1 cellular context compared by ENCODE assay signal in the genomic region with DNA sequence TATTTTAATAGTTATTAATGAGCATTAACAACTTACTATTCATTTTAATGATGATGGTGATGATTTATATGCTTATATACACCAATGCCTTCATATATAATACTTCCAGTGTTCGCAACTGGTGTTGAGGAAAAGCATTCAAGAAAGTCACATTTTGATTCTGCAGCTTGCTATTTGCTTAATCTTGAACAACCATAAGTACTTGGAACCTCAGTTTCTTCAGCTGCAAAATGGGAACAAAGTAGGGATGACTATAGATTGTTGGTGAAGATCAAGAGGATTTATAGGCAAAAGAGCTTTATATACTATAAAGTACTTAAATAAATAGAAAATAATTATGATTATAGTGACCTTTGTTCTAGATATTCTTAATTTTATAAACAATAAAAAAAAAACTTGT.
TF ChIP-seq lines count a peak whose summit lies in the region.

No MANE protein-coding gene starts in this region.

TF ChIP-seq in GM23338, 12 proteins besides CTCF, POLR2A, EP300 and RAD21 (continued from another document):
- TF ChIP-seq ZNF462 (CRISPR knock-in tag; IDR thresholded peaks at IDR 0.05), result no peak
- no peak for TF ChIP-seq POLR2AphosphoS5 (IDR thresholded peaks at IDR 0.05; ENCODE audit: low read depth)
- no peak for TF ChIP-seq CREB1 (CRISPR knock-in tag; IDR thresholded peaks at IDR 0.05; ENCODE audit: low read depth)
- no peak for TF ChIP-seq ZNF114 (CRISPR knock-in tag; IDR thresholded peaks at IDR 0.05)
- TF ChIP-seq ETS1 (IDR thresholded peaks at IDR 0.05), result no peak
- TF ChIP-seq NANOG (IDR thresholded peaks at IDR 0.05; ENCODE audit: borderline replicate concordance), result no peak
- TF ChIP-seq, protein P1, sequence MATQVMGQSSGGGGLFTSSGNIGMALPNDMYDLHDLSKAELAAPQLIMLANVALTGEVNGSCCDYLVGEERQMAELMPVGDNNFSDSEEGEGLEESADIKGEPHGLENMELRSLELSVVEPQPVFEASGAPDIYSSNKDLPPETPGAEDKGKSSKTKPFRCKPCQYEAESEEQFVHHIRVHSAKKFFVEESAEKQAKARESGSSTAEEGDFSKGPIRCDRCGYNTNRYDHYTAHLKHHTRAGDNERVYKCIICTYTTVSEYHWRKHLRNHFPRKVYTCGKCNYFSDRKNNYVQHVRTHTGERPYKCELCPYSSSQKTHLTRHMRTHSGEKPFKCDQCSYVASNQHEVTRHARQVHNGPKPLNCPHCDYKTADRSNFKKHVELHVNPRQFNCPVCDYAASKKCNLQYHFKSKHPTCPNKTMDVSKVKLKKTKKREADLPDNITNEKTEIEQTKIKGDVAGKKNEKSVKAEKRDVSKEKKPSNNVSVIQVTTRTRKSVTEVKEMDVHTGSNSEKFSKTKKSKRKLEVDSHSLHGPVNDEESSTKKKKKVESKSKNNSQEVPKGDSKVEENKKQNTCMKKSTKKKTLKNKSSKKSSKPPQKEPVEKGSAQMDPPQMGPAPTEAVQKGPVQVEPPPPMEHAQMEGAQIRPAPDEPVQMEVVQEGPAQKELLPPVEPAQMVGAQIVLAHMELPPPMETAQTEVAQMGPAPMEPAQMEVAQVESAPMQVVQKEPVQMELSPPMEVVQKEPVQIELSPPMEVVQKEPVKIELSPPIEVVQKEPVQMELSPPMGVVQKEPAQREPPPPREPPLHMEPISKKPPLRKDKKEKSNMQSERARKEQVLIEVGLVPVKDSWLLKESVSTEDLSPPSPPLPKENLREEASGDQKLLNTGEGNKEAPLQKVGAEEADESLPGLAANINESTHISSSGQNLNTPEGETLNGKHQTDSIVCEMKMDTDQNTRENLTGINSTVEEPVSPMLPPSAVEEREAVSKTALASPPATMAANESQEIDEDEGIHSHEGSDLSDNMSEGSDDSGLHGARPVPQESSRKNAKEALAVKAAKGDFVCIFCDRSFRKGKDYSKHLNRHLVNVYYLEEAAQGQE (IDR thresholded peaks at IDR 0.05; ENCODE audit: unreplicated experiment), result no peak
- no peak for TF ChIP-seq EZH2 (IDR thresholded peaks at IDR 0.05; ENCODE audit: low read depth, unreplicated experiment)
- no peak for TF ChIP-seq STAT1 (IDR thresholded peaks at IDR 0.05; ENCODE audit: unreplicated experiment)
- TF ChIP-seq JUNB (IDR thresholded peaks at IDR 0.05; ENCODE audit: unreplicated experiment), result no peak
- no peak for TF ChIP-seq ZNF331 (CRISPR knock-in tag; IDR thresholded peaks at IDR 0.05; ENCODE audit: low read depth)
